Comparison of ENCODE assay signal across 1 cellular context in genomic region chr5:131796793-131797693, GRCh38.
TF ChIP-seq lines count a peak whose summit lies in the region.

Gene FNIP1, minus strand, starts transcription at chr5:131797017. Its CDS starts 96 bp downstream, at chr5:131796921.

TF ChIP-seq in HepG2, 621 proteins besides CTCF, POLR2A, EP300 and RAD21 (continued from another document and continues in another):
- TF ChIP-seq ZNF180 (CRISPR knock-in tag; IDR thresholded peaks at IDR 0.05; ENCODE audit: borderline replicate concordance, low read depth) (no peak), SIN3A (IDR thresholded peaks at IDR 0.05; ENCODE audit: borderline replicate concordance, low read depth, low read length) (peak; percentile 62; the same call in 1 of the 2 replicates), ZBTB3 (CRISPR knock-in tag; IDR thresholded peaks at IDR 0.05; ENCODE audit: borderline replicate concordance, low read depth) (no peak; the same call in 1 of the 2 replicates), ZNF652 (CRISPR knock-in tag; IDR thresholded peaks at IDR 0.05; ENCODE audit: borderline replicate concordance, low read depth) (no peak), ZNF766 (CRISPR knock-in tag; IDR thresholded peaks at IDR 0.05; ENCODE audit: borderline replicate concordance) (peak; percentile 53; the same call in 1 of the 2 replicates), ELF1 (CRISPR knock-in tag; IDR thresholded peaks at IDR 0.05) (peak; percentile 58), REST (IDR thresholded peaks at IDR 0.05; ENCODE audit: borderline replicate concordance in 1 of 2, low read depth in 1 of 2, low read length in 2 of 2) (peak in 1 of 2 experiments; percentile 53; a peak in 1 of 4 replicates), GPN1 (CRISPR knock-in tag; IDR thresholded peaks at IDR 0.05; ENCODE audit: borderline replicate concordance) (no peak), ZNF362 (CRISPR knock-in tag; IDR thresholded peaks at IDR 0.05; ENCODE audit: borderline replicate concordance) (peak; percentile 60; the same call in 1 of the 2 replicates), THYN1 (CRISPR knock-in tag; IDR thresholded peaks at IDR 0.05; ENCODE audit: borderline replicate concordance, low read depth) (no peak), KMT2B (CRISPR knock-in tag; IDR thresholded peaks at IDR 0.05) (peak; percentile 83), SNAPC2 (CRISPR knock-in tag; IDR thresholded peaks at IDR 0.05) (no peak; the same call in 1 of the 2 replicates), PITX1 (CRISPR knock-in tag; IDR thresholded peaks at IDR 0.05) (no peak; the same call in 1 of the 2 replicates), ZNF20 (CRISPR knock-in tag; IDR thresholded peaks at IDR 0.05) (no peak), ZBTB34 (CRISPR knock-in tag; IDR thresholded peaks at IDR 0.05) (peak; percentile 72; the same call in 1 of the 2 replicates), ZNF580 (CRISPR knock-in tag; IDR thresholded peaks at IDR 0.05; ENCODE audit: borderline replicate concordance, low read depth) (peak; percentile 85; the same call in 1 of the 2 replicates), ATF5 (CRISPR knock-in tag; IDR thresholded peaks at IDR 0.05; ENCODE audit: low read depth) (no peak), RBM22 (optimal IDR thresholded peaks at IDR 0.05; ENCODE audit: low read length) (peak; percentile 73), TEAD3 (CRISPR knock-in tag; optimal IDR thresholded peaks at IDR 0.05; ENCODE audit: borderline replicate concordance) (peak; percentile 60), SMAD9 (CRISPR knock-in tag; IDR thresholded peaks at IDR 0.05) (no peak), YEATS4 (CRISPR knock-in tag; IDR thresholded peaks at IDR 0.05; ENCODE audit: borderline replicate concordance) (peak; percentile 63; the same call in 1 of the 2 replicates), SMYD3 (CRISPR knock-in tag; IDR thresholded peaks at IDR 0.05) (peak; percentile 42; the same call in 1 of the 2 replicates), ZSCAN25 (CRISPR knock-in tag; IDR thresholded peaks at IDR 0.05) (peak; percentile 52), ATF7 (IDR thresholded peaks at IDR 0.05) (no peak), ATF7 (CRISPR knock-in tag; IDR thresholded peaks at IDR 0.05) (peak; percentile 67), ZNF737 (CRISPR knock-in tag; IDR thresholded peaks at IDR 0.05; ENCODE audit: borderline replicate concordance) (peak; percentile 93; the same call in 1 of the 2 replicates), JARID2 (CRISPR knock-in tag; IDR thresholded peaks at IDR 0.05; ENCODE audit: insufficient replicate concordance) (peak; percentile 29), ZNF556 (CRISPR knock-in tag; IDR thresholded peaks at IDR 0.05; ENCODE audit: borderline replicate concordance) (peak; percentile 96; the same call in 1 of the 2 replicates), ZNF124 (CRISPR knock-in tag; IDR thresholded peaks at IDR 0.05) (peak; percentile 55; the same call in 1 of the 2 replicates), KLF13 (CRISPR knock-in tag; IDR thresholded peaks at IDR 0.05) (peak; percentile 17; the same call in 1 of the 2 replicates), CENPBD1 (CRISPR knock-in tag; IDR thresholded peaks at IDR 0.05; ENCODE audit: borderline replicate concordance, low read depth) (0 out of 2 replicates have a peak, but pooled peaks have one; percentile 86), KMT2A (CRISPR knock-in tag; IDR thresholded peaks at IDR 0.05) (peak; percentile 82), POLR2G (IDR thresholded peaks at IDR 0.05; ENCODE audit: low read depth, low read length) (peak; percentile 93), ZBTB26 (CRISPR knock-in tag; IDR thresholded peaks at IDR 0.05; ENCODE audit: borderline replicate concordance) (peak; percentile 17; the same call in 1 of the 2 replicates), TFAP4 (IDR thresholded peaks at IDR 0.05; ENCODE audit: borderline replicate concordance, low read depth) (peak; percentile 73; the same call in 1 of the 2 replicates), ZNF709 (CRISPR knock-in tag; IDR thresholded peaks at IDR 0.05) (peak; percentile 76), ZNF318 (CRISPR knock-in tag; IDR thresholded peaks at IDR 0.05) (peak; percentile 93; the same call in 1 of the 2 replicates), NKX3-1 (CRISPR knock-in tag; IDR thresholded peaks at IDR 0.05) (no peak; the same call in 1 of the 2 replicates), MTF1 (CRISPR knock-in tag; IDR thresholded peaks at IDR 0.05) (no peak), ZNF629 (CRISPR knock-in tag; conservative IDR thresholded peaks at IDR 0.05) (no peak; the same call in none of the 2 replicates), JDP2 (CRISPR knock-in tag; IDR thresholded peaks at IDR 0.05; ENCODE audit: borderline replicate concordance) (peak; percentile 75), PRMT3 (CRISPR knock-in tag; IDR thresholded peaks at IDR 0.05; ENCODE audit: borderline replicate concordance, low read depth) (0 out of 2 replicates have a peak, but pooled peaks have one; percentile 31), HNRNPLL (IDR thresholded peaks at IDR 0.05; ENCODE audit: low read depth, low read length, poor library complexity, severe bottlenecking) (peak; percentile 62), ZNF576 (CRISPR knock-in tag; IDR thresholded peaks at IDR 0.05) (no peak), ZMYM3 (CRISPR knock-in tag; IDR thresholded peaks at IDR 0.05) (no peak; the same call in 1 of the 2 replicates)
